ENCODE assay signal across 7 cellular contexts in genomic region chr1:20486457-20487235, GRCh38. TPM values are rescaled to one million over a fixed set of nuclear protein-coding genes. Genes with fewer than 3 reads are reported as not detected.
DNase-seq lines count a peak whose midpoint lies in the region; ATAC-seq and TF ChIP-seq lines count a peak whose summit lies in the region.

No MANE protein-coding gene starts in this region.

- H3K36me3 Mint-ChIP-seq in brain = peaks cover 6% of the 10 kb centered on the region

- ATAC-seq in HG03571 (IDR thresholded peaks at IDR 0.05; ENCODE audit: unreplicated experiment) = no peak

- no peak overlapping the region for H3K9ac ChIP-seq in iPS-15b (ENCODE audit: low read depth, low read length)

- peaks cover 79% of the 10 kb centered on the region for H3K27me3 ChIP-seq in iPS-15b (ENCODE audit: control insufficient read depth, insufficient read depth, low read length)

- peaks cover 9% of the 10 kb centered on the region for H3K4me1 ChIP-seq in iPS-15b (ENCODE audit: control insufficient read depth, insufficient read depth, low read length)

- H3K4me1 Mint-ChIP-seq in brain = peaks cover 28% of the 10 kb centered on the region

- DNase-seq in GM03348 (ENCODE audit: low spot score) = peak; percentile 75
- peak; percentile 71 for DNase-seq in NCI-H345 treated with DMSO at 0.1 percent for 48 hours (lab: John Stamatoyannopoulos, UW; ENCODE audit: unreplicated experiment)
- DNase-seq in retinal pigment epithelial cell (ENCODE audit: low read depth) = no peak
- DNase-seq in HPDE6-E6E7 (ENCODE audit: extremely low spot score) = no peak

- H3K4me3 Mint-ChIP-seq in brain = peak overlapping the region; percentile 76 to 98 (median 82)

- peak overlapping the region; percentile 60 to 95 (median 85) for H3K27ac Mint-ChIP-seq in brain

- peaks cover 0 to 3% (median 0%) of the 10 kb centered on the region in 5 experiments for H3K9me3 Mint-ChIP-seq in brain

- no peaks in the 10 kb centered on the region for H3K9me3 ChIP-seq in iPS-15b (ENCODE audit: control insufficient read depth, insufficient read depth, low read length)

- H3K27me3 Mint-ChIP-seq in brain = peaks cover 28% of the 10 kb centered on the region

- H3K4me3 ChIP-seq in iPS-15b (ENCODE audit: low read depth, low read length) = peak overlapping the region; percentile 79
- peak overlapping the region; percentile 52 for H3K4me3 ChIP-seq in retinal pigment epithelial cell (ENCODE audit: low read length)

- no peak for TF ChIP-seq CTCF in brain (conservative IDR thresholded peaks at IDR 0.05)
- no peak for TF ChIP-seq CTCF in retinal pigment epithelial cell (conservative IDR thresholded peaks at IDR 0.05; ENCODE audit: low read depth, low read length)

- no peaks in the 10 kb centered on the region for H3K36me3 ChIP-seq in iPS-15b (ENCODE audit: control insufficient read depth, insufficient read depth, low read length)

RNA-seq across cellular contexts. Expression of gene CAMK2N1, which starts 0.6 kb away (rescaled TPM):
- polyA plus RNA-seq in brain (ENCODE audit: insufficient read depth, low read depth, low replicate concordance) = 171 TPM

RNA-seq across cellular contexts. Expression of gene MUL1, which starts 21.3 kb away (rescaled TPM):
- polyA plus RNA-seq in brain (ENCODE audit: insufficient read depth, low read depth, low replicate concordance) = 31.0 TPM

Comparison
In these comparisons a context has a peak if more than half of its experiments do, and no peak if none do; other contexts are left out.
1. DNase-seq: peak in GM03348 (single experiment) and NCI-H345 treated with DMSO at 0.1 percent for 48 hours (single experiment); none in retinal pigment epithelial cell (single experiment) and HPDE6-E6E7 (single experiment).